8 cellular contexts compared by ENCODE assay signal in genomic region chrX:71283409-71284143, GRCh38. TPM values are rescaled to one million over a fixed set of nuclear protein-coding genes. Genes with fewer than 3 reads are reported as not detected.
DNase-seq lines count a peak whose midpoint lies in the region; ATAC-seq and TF ChIP-seq lines count a peak whose summit lies in the region.

NONO (plus strand) TSS chrX:71283635; CDS start chrX:71290638, 7,003 bp downstream.

- peaks cover 20% of the 10 kb centered on the region; the same call in 1 of the 2 replicates for H3K36me3 ChIP-seq in Panc1 (ENCODE audit: control insufficient read depth, insufficient read depth, low read length)
- no peaks in the 10 kb centered on the region for H3K36me3 ChIP-seq in esophagus (ENCODE audit: control insufficient read depth in 2 of 2, insufficient read depth in 2 of 2, low read length in 1 of 2)
- no peaks in the 10 kb centered on the region for H3K36me3 ChIP-seq in mucosa of stomach (ENCODE audit: control insufficient read depth, insufficient read depth, low read length)

- H3K36me3 Mint-ChIP-seq in activated T-cell treated with anti-CD3 and anti-CD28 coated beads, Interleukin-2, amount 50 U/mL, for 4 hours (ENCODE audit: insufficient read depth): peaks cover 7% of the 10 kb centered on the region

- peaks cover 17% of the 10 kb centered on the region for H3K4me1 Mint-ChIP-seq in activated T-cell treated with anti-CD3 and anti-CD28 coated beads, Interleukin-2, amount 50 U/mL, for 4 hours (ENCODE audit: low read depth)

- H3K9me3 Mint-ChIP-seq in activated T-cell treated with anti-CD3 and anti-CD28 coated beads, Interleukin-2, amount 50 U/mL, for 4 hours: no peaks in the 10 kb centered on the region

- TF ChIP-seq CTCF in Panc1 (IDR thresholded peaks at IDR 0.05): no peak; the same call in 1 of the 2 replicates

- DNase-seq in DMS153 treated with DMSO at 0.1 percent for 48 hours (lab: John Stamatoyannopoulos, UW; ENCODE audit: unreplicated experiment) (peak; percentile 65), KG1 (lab: John Stamatoyannopoulos, UW) (peak; percentile 77), Panc1 (ENCODE audit: low read depth, low spot score) (peak; percentile 93)
- DNase-seq in activated T-cell treated with anti-CD3 and anti-CD28 coated beads, Interleukin-2, amount 50 U/mL, for 4 hours: peak; percentile 72
- peak; percentile 51 to 57 for DNase-seq in stimulated activated CD8-positive, alpha-beta memory T cell treated with anti-CD3 and anti-CD28 coated beads, Interleukin-7, amount 100 ng/mL, for 1 hour (ENCODE audit: low read depth in 2 of 2)

- no peaks in the 10 kb centered on the region for H3K27me3 Mint-ChIP-seq in activated T-cell treated with anti-CD3 and anti-CD28 coated beads, Interleukin-2, amount 50 U/mL, for 4 hours (ENCODE audit: low read depth)

- H3K27ac ChIP-seq in Panc1 (ENCODE audit: low read length) (peak within 1 kb of the TSS; percentile 95), esophagus (ENCODE audit: low read depth in 2 of 2, low read length in 1 of 2) (peak within 1 kb of the TSS; percentile 92)

- H3K27me3 ChIP-seq in Panc1 (ENCODE audit: control insufficient read depth, insufficient read depth, low read length) (no peaks in the 10 kb centered on the region), esophagus (ENCODE audit: control insufficient read depth in 1 of 2, insufficient read depth in 2 of 2, low read length in 2 of 2) (no peaks in the 10 kb centered on the region), mucosa of stomach (ENCODE audit: control insufficient read depth, insufficient read depth, low read length) (no peaks in the 10 kb centered on the region)

- peak within 1 kb of the TSS; percentile 95 for H3K9ac ChIP-seq in mucosa of stomach (ENCODE audit: low read length)

- H3K4me1 ChIP-seq in Panc1 (ENCODE audit: control insufficient read depth, insufficient read depth, low read length) (peaks cover 12% of the 10 kb centered on the region), esophagus (ENCODE audit: control insufficient read depth in 2 of 2, insufficient read depth in 2 of 2, low read length in 1 of 2) (no peaks in the 10 kb centered on the region), mucosa of stomach (ENCODE audit: control insufficient read depth, insufficient read depth, low read length) (peaks cover 4% of the 10 kb centered on the region)

- ATAC-seq in GM21717 (IDR thresholded peaks at IDR 0.05; ENCODE audit: unreplicated experiment) (peak; percentile 69), Panc1 (peak; percentile 95)
- peak; percentile 79 to 80 for ATAC-seq in activated T-cell treated with anti-CD3 and anti-CD28 coated beads, Interleukin-2, amount 50 U/mL, for 4 hours

- TSS peak; percentile 85 for BruUV-seq in Panc1 (replicated peaks; lab: Mats Ljungman, UMichigan)

- H3K9me3 ChIP-seq in Panc1 (ENCODE audit: control insufficient read depth, insufficient read depth, low read depth, low read length) (no peaks in the 10 kb centered on the region), esophagus (ENCODE audit: control insufficient read depth in 2 of 2, insufficient read depth in 1 of 2, low read depth in 1 of 2, low read length in 1 of 2) (peaks cover 0 to 2% of the 10 kb centered on the region in 2 donors), mucosa of stomach (ENCODE audit: control insufficient read depth, low read length) (no peaks in the 10 kb centered on the region)

- H3K4me3 ChIP-seq in Panc1 (ENCODE audit: low read depth in 2 of 2, low read length in 2 of 2) (peak within 1 kb of the TSS; percentile 89 to 91), esophagus (ENCODE audit: low read depth in 1 of 2, low read length in 2 of 2) (peak within 1 kb of the TSS; percentile 68 to 76), mucosa of stomach (ENCODE audit: low read length) (peak within 1 kb of the TSS; percentile 74)

- intact Hi-C loops in Panc1 (cut with micrococcal nuclease; ENCODE audit: unreplicated experiment): no loop called here

- H3K4me3 Mint-ChIP-seq in activated T-cell treated with anti-CD3 and anti-CD28 coated beads, Interleukin-2, amount 50 U/mL, for 4 hours: peak within 1 kb of the TSS; percentile 98

- CTCF ChIA-PET in Panc1 (lab: Charles Lee): interaction anchor here (0.6 kb wide), 2 partner anchors 37 to 68 kb away, joined by 6 to 10 read pairs; no protein-coding TSS in a partner anchor

- in situ Hi-C loops in Panc1 (cut with HindIII; ENCODE audit: low pct_unique_long_range_greater_than_20kb, low sequenced_read_pairs): no loop called here

- 0 to 24% methylated on average over 55 to 56 of the region's 56 CpGs for WGBS in esophagus, 2 donors

- POLR2A ChIA-PET in Panc1 (lab: Charles Lee): interaction anchor here (0.6 to 1.6 kb wide), 9 partner anchors 24 to 527 kb away, joined by 3 to 11 read pairs (median 5); partner anchors contain the start of gene TAF1

RNA-seq across cellular contexts. Expression of gene NONO, which starts in this region (rescaled TPM):
- 527 TPM for total RNA-seq in Panc1 (2021; ENCODE audit: unreplicated experiment)
- 736 TPM for polyA plus RNA-seq in Panc1 (2012; ENCODE audit: insufficient read length)
- total RNA-seq in activated T-cell treated with anti-CD3 and anti-CD28 coated beads, Interleukin-2, amount 50 U/mL, for 4 hours: 100 to 1,000 TPM; 563 to 576 (median 574) TPM
- 100 to 1,000 TPM in 1 of 2 donors, 10 to 100 TPM in 1; 66.8 to 106 TPM for polyA plus RNA-seq in esophagus

Comparison
In these comparisons a context has a peak if more than half of its experiments do, and no peak if none do; other contexts are left out.
1. Peak in every context shown above with its lines: DNase-seq, ATAC-seq, H3K4me3 ChIP-seq and H3K27ac ChIP-seq.